ENCODE assay signal across 31 cellular contexts in genomic region chr4:14308229-14308651, GRCh38.
DNase-seq lines count a peak whose midpoint lies in the region; ATAC-seq, FAIRE-seq and TF ChIP-seq lines count a peak whose summit lies in the region.
"Had no signal": no experiment of that assay in that cellular context is flagged by ENCODE, and none has a peak within 500 bp of the region (broad histone marks: within the 10 kb centered on the region; RNA-seq: fewer than 3 reads in every experiment).

No MANE protein-coding gene starts in this region.

- DNase-seq in LNCaP clone FGC (ENCODE audit: low read depth) (peak; percentile 15), PC-3 (peak; percentile 7), epithelial cell of prostate (ENCODE audit: low read depth, low spot score) (peak; percentile 85), keratinocyte (ENCODE audit: low read depth, low spot score) (peak; percentile 44), GM03348 (ENCODE audit: low spot score) (no peak), upper lobe of right lung (no peak), NCI-H2171 (lab: John Stamatoyannopoulos, UW) (no peak)
- DNase-seq: activated CD4-positive, alpha-beta T cell treated with anti-CD3 and anti-CD28 coated beads for 48 hours; activated CD8-positive, alpha-beta memory T cell treated with anti-CD3 and anti-CD28 coated beads for 24 hours; activated effector memory CD4-positive, alpha-beta T cell treated with Interleukin-2 at 50 U/mL for 16 hours; amygdala; CD4-positive, alpha-beta memory T cell; effector CD8-positive, alpha-beta T cell; glutamatergic neuron; kidney; naive thymus-derived CD8-positive, alpha-beta T cell; NCI-H1092; NCI-H187; NCI-H526; nucleus accumbens; T-helper 9 cell; WERI-Rb-1 had no signal

- no peak overlapping the region for H3K9ac ChIP-seq in PC-3 (ENCODE audit: low read length)
- no peak overlapping the region for H3K9ac ChIP-seq in keratinocyte (ENCODE audit: control insufficient read depth, extremely low read depth, insufficient read depth, low read length)

- H3K9me1 ChIP-seq in keratinocyte (ENCODE audit: control insufficient read depth, extremely low read depth, insufficient read depth, low read length), result no peaks in the 10 kb centered on the region

- TF ChIP-seq CTCF in LNCaP clone FGC (IDR thresholded peaks at IDR 0.05; ENCODE audit: control insufficient read depth, extremely low read depth, insufficient read depth), result no peak
- TF ChIP-seq CTCF in PC-3 (conservative IDR thresholded peaks at IDR 0.05; ENCODE audit: low read depth, low read length), result no peak
- no peak for TF ChIP-seq CTCF in keratinocyte (optimal IDR thresholded peaks at IDR 0.05 in 1 of 3, IDR thresholded peaks at IDR 0.05 in 1 of 3, conservative IDR thresholded peaks at IDR 0.05 in 1 of 3; ENCODE audit: extremely low read depth in 1 of 3, insufficient read depth in 2 of 3, low read length in 3 of 3)
- no peak for TF ChIP-seq CTCF in upper lobe of right lung (IDR thresholded peaks at IDR 0.05)

- no peak overlapping the region for H3K4me3 ChIP-seq in LNCaP clone FGC (ENCODE audit: low read depth, low read length)
- H3K4me3 ChIP-seq in PC-3 (ENCODE audit: low read length), result no peak overlapping the region
- peak overlapping the region in 2 of 3 experiments; percentile 19 to 26 for H3K4me3 ChIP-seq in keratinocyte (ENCODE audit: control insufficient read depth in 2 of 3, extremely low read depth in 1 of 3, insufficient read depth in 2 of 3, low read depth in 1 of 3, low read length in 3 of 3)
- no peak overlapping the region for H3K4me3 ChIP-seq in upper lobe of right lung
- H3K4me3 ChIP-seq: breast epithelium, lung, SJSA1 had no signal

- H3K9me3 ChIP-seq in PC-3 (ENCODE audit: low read length) (no peaks in the 10 kb centered on the region), keratinocyte (ENCODE audit: control insufficient read depth, low read depth, low read length) (no peaks in the 10 kb centered on the region), upper lobe of right lung (no peaks in the 10 kb centered on the region)
- H3K9me3 ChIP-seq: breast epithelium, SJSA1 had no signal

- ATAC-seq in PC-3, result no peak
- no peak for ATAC-seq in upper lobe of right lung
- ATAC-seq: activated naive CD4-positive, alpha-beta T cell treated with anti-CD3 and anti-CD28 coated beads, Interleukin-2, amount 50 U/mL, for 72 hours; naive thymus-derived CD8-positive, alpha-beta T cell; Panc1; stimulated activated memory B cell treated with anti-CD40 and anti-IgM and Interleukin-4, amounts not matched to agents 10 μg/mL and 1 μg/mL and 100 μg/mL, for 72 hours had no signal

- H3K4me1 ChIP-seq in PC-3 (ENCODE audit: insufficient read depth, low read length) (no peaks in the 10 kb centered on the region), keratinocyte (ENCODE audit: control insufficient read depth, extremely low read depth, insufficient read depth, low read length) (peaks cover 14% of the 10 kb centered on the region), upper lobe of right lung (no peaks in the 10 kb centered on the region)
- H3K4me1 ChIP-seq: breast epithelium, SJSA1 had no signal

- no TSS peak for BruUV-seq in PC-3 (replicated peaks; lab: Mats Ljungman, UMichigan)

- no peak overlapping the region for H2AFZ ChIP-seq in PC-3 (ENCODE audit: low read length)
- peak overlapping the region; percentile 16 for H2AFZ ChIP-seq in keratinocyte (ENCODE audit: control insufficient read depth, low read length)

- H3K36me3 ChIP-seq in PC-3 (ENCODE audit: low read depth, low read length) (no peaks in the 10 kb centered on the region), keratinocyte (ENCODE audit: control insufficient read depth in 2 of 2, extremely low read depth in 1 of 2, insufficient read depth in 2 of 2, low read length in 2 of 2) (no peaks in the 10 kb centered on the region), upper lobe of right lung (no peaks in the 10 kb centered on the region)
- H3K36me3 ChIP-seq: breast epithelium, SJSA1, WERI-Rb-1 had no signal

- H3K79me2 ChIP-seq in PC-3 (ENCODE audit: low read length) (no peaks in the 10 kb centered on the region), keratinocyte (ENCODE audit: control insufficient read depth, insufficient read depth, low read length) (no peaks in the 10 kb centered on the region)

- H3K27ac ChIP-seq in PC-3 (ENCODE audit: low read length), result no peak overlapping the region
- H3K27ac ChIP-seq in epithelial cell of prostate, result peak overlapping the region; percentile 48
- H3K27ac ChIP-seq in keratinocyte (ENCODE audit: control insufficient read depth, insufficient read depth, low read length), result no peak overlapping the region
- H3K27ac ChIP-seq in upper lobe of right lung, result no peak overlapping the region
- H3K27ac ChIP-seq: SJSA1, WERI-Rb-1 had no signal

- H3K9me2 ChIP-seq in PC-3 (replicated peaks; ENCODE audit: low read length), result no peaks in the 10 kb centered on the region

- intact Hi-C loops in PC-3 (cut with micrococcal nuclease) (no loop called here), upper lobe of right lung (cut with DNase I) (no loop called here)

- POLR2A ChIA-PET in PC-3 (lab: Charles Lee; ENCODE audit: unreplicated experiment), result no interaction called here

- H4K20me1 ChIP-seq in PC-3 (ENCODE audit: low read length) (no peaks in the 10 kb centered on the region), keratinocyte (ENCODE audit: control insufficient read depth, extremely low read depth, insufficient read depth, low read length) (no peaks in the 10 kb centered on the region)

- H3K4me2 ChIP-seq in PC-3 (ENCODE audit: low read length) (no peak overlapping the region), keratinocyte (ENCODE audit: control insufficient read depth, extremely low read depth, insufficient read depth, low read depth, low read length) (peak overlapping the region; percentile 58)

- no peaks in the 10 kb centered on the region for H3F3A ChIP-seq in PC-3 (ENCODE audit: low read length, unreplicated experiment)

- dilution Hi-C loops in keratinocyte (cut with MboI; ENCODE audit: extremely low pct_ligation_motif_present, low sequenced_read_pairs), result no loop called here

- peak; percentile 94 for FAIRE-seq in keratinocyte (lab: Jason Lieb, UNC)
- FAIRE-seq: colon, D721Med, GM18507, kidney had no signal

- CTCF ChIA-PET in PC-3 (lab: Charles Lee), result interaction anchor here (0.6 kb wide), 1 partner anchor 53 kb away, joined by 3 read pairs; no protein-coding TSS in a partner anchor

- H3K27me3 ChIP-seq in PC-3 (ENCODE audit: low read length) (no peaks in the 10 kb centered on the region), keratinocyte (ENCODE audit: control insufficient read depth, extremely low read depth, insufficient read depth, low read length) (no peaks in the 10 kb centered on the region), upper lobe of right lung (no peaks in the 10 kb centered on the region)
- H3K27me3 ChIP-seq: breast epithelium, SJSA1 had no signal

Comparison
In these comparisons a context has a peak if more than half of its experiments do, and no peak if none do; other contexts are left out.
1. DNase-seq: peak in LNCaP clone FGC (single experiment), PC-3 (single experiment), epithelial cell of prostate (single experiment) and keratinocyte (single experiment); none in GM03348 (single experiment), upper lobe of right lung (single experiment) and NCI-H2171 (single experiment).
2. H3K4me3 ChIP-seq: peak in keratinocyte (2 of 3); none in LNCaP clone FGC (single experiment), PC-3 (single experiment) and upper lobe of right lung (single experiment).